1 cellular context compared by ENCODE assay signal in the genomic region with DNA sequence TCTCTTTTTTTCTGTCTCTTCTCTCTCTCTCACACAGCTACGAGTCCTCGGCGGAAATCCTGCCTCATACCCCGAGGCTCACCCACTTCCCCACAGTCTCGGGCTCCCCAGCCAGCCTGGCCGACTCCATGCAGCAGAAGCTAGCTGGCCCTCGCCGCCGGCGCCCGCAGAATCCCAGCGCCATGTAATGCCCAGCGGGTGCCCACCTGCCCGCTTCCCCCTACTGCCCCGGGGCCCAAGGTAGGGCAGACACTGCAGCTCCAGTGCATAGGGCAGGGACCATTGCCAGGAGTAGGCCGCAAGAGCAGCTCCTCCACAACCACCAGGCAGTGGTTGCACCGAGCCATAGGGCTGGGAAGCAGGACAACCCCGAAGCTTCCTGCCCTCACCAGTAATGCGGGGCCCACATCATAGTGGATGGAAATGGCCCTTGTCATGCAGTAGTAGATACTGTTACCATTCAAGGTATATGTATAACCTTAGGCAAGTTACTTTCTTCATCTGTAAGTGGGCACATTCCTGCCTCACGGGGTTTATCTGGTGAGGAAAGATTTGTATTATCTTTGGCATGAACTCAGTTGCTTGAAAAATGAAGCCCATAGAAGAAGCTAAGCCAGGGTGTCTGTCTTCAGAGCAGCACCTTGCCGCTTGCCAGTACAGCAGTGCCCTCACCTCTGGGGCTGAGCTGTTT.
TF ChIP-seq lines count a peak whose summit lies in the region.

No MANE protein-coding gene starts in this region.

TF ChIP-seq in HepG2, 621 proteins besides CTCF, POLR2A, EP300 and RAD21:
- TF ChIP-seq RBFOX2 (IDR thresholded peaks at IDR 0.05; ENCODE audit: low read depth, low read length) (peak; percentile 41; the same call in 1 of the 2 replicates), ZNF225 (CRISPR knock-in tag; IDR thresholded peaks at IDR 0.05) (peak; percentile 43; the same call in 1 of the 2 replicates), FOXJ3 (CRISPR knock-in tag; IDR thresholded peaks at IDR 0.05; ENCODE audit: borderline replicate concordance) (no peak), ZNF446 (CRISPR knock-in tag; IDR thresholded peaks at IDR 0.05) (no peak), POLR2AphosphoS5 (IDR thresholded peaks at IDR 0.05; ENCODE audit: low read depth, low read length) (peak; percentile 17; the same call in 1 of the 2 replicates), GABPB1 (CRISPR knock-in tag; IDR thresholded peaks at IDR 0.05) (peak; percentile 32; the same call in 1 of the 2 replicates), POLR2AphosphoS2 (IDR thresholded peaks at IDR 0.05; ENCODE audit: low read depth, low read length) (peak; percentile 73; the same call in 1 of the 2 replicates), SRSF1 (optimal IDR thresholded peaks at IDR 0.05; ENCODE audit: low read depth, low read length) (no peak), HNRNPLL (IDR thresholded peaks at IDR 0.05; ENCODE audit: low read depth, low read length, poor library complexity, severe bottlenecking) (no peak), MED8 (CRISPR knock-in tag; IDR thresholded peaks at IDR 0.05; ENCODE audit: insufficient replicate concordance) (no peak), AGO2 (optimal IDR thresholded peaks at IDR 0.05; ENCODE audit: low read depth, low read length) (peak; percentile 94), MTA1 (CRISPR knock-in tag; IDR thresholded peaks at IDR 0.05; ENCODE audit: borderline replicate concordance) (no peak; the same call in 1 of the 2 replicates), ARNT (IDR thresholded peaks at IDR 0.05) (no peak), ZSCAN20 (CRISPR knock-in tag; IDR thresholded peaks at IDR 0.05; ENCODE audit: borderline replicate concordance) (no peak), ZNF75D (CRISPR knock-in tag; IDR thresholded peaks at IDR 0.05; ENCODE audit: borderline replicate concordance) (0 out of 2 replicates have a peak, but pooled peaks have one; percentile 54), ZSCAN12 (CRISPR knock-in tag; IDR thresholded peaks at IDR 0.05) (no peak), RAD51 (IDR thresholded peaks at IDR 0.05; ENCODE audit: borderline replicate concordance) (no peak), FOXO1 (CRISPR knock-in tag; IDR thresholded peaks at IDR 0.05) (no peak), JDP2 (CRISPR knock-in tag; IDR thresholded peaks at IDR 0.05; ENCODE audit: borderline replicate concordance) (no peak), ZNF674 (CRISPR knock-in tag; IDR thresholded peaks at IDR 0.05; ENCODE audit: low read depth) (no peak), ZNF768 (CRISPR knock-in tag; IDR thresholded peaks at IDR 0.05) (peak; percentile 32; the same call in 1 of the 2 replicates), LCORL (IDR thresholded peaks at IDR 0.05) (no peak), LCORL (CRISPR knock-in tag; IDR thresholded peaks at IDR 0.05) (no peak), TBX2 (CRISPR knock-in tag; IDR thresholded peaks at IDR 0.05; ENCODE audit: borderline replicate concordance) (no peak), DPF2 (CRISPR knock-in tag; IDR thresholded peaks at IDR 0.05; ENCODE audit: borderline replicate concordance, low read depth) (no peak), HNRNPL (IDR thresholded peaks at IDR 0.05; ENCODE audit: low read depth, low read length) (peak; percentile 79; the same call in 1 of the 2 replicates)
- TF ChIP-seq, protein P1, sequence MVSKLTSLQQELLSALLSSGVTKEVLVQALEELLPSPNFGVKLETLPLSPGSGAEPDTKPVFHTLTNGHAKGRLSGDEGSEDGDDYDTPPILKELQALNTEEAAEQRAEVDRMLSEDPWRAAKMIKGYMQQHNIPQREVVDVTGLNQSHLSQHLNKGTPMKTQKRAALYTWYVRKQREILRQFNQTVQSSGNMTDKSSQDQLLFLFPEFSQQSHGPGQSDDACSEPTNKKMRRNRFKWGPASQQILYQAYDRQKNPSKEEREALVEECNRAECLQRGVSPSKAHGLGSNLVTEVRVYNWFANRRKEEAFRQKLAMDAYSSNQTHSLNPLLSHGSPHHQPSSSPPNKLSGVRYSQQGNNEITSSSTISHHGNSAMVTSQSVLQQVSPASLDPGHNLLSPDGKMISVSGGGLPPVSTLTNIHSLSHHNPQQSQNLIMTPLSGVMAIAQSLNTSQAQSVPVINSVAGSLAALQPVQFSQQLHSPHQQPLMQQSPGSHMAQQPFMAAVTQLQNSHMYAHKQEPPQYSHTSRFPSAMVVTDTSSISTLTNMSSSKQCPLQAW (CRISPR knock-in tag; IDR thresholded peaks at IDR 0.05), result no peak
- TF ChIP-seq, protein P2, sequence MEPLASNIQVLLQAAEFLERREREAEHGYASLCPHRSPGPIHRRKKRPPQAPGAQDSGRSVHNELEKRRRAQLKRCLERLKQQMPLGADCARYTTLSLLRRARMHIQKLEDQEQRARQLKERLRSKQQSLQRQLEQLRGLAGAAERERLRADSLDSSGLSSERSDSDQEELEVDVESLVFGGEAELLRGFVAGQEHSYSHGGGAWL (CRISPR knock-in tag; IDR thresholded peaks at IDR 0.05), result 0 out of 2 replicates have a peak, but pooled peaks have one; percentile 33
- TF ChIP-seq, protein P3, sequence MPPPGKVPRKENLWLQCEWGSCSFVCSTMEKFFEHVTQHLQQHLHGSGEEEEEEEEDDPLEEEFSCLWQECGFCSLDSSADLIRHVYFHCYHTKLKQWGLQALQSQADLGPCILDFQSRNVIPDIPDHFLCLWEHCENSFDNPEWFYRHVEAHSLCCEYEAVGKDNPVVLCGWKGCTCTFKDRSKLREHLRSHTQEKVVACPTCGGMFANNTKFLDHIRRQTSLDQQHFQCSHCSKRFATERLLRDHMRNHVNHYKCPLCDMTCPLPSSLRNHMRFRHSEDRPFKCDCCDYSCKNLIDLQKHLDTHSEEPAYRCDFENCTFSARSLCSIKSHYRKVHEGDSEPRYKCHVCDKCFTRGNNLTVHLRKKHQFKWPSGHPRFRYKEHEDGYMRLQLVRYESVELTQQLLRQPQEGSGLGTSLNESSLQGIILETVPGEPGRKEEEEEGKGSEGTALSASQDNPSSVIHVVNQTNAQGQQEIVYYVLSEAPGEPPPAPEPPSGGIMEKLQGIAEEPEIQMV (CRISPR knock-in tag; IDR thresholded peaks at IDR 0.05; ENCODE audit: low read depth), result 0 out of 2 replicates have a peak, but pooled peaks have one; percentile 5
- TF ChIP-seq, protein P4, sequence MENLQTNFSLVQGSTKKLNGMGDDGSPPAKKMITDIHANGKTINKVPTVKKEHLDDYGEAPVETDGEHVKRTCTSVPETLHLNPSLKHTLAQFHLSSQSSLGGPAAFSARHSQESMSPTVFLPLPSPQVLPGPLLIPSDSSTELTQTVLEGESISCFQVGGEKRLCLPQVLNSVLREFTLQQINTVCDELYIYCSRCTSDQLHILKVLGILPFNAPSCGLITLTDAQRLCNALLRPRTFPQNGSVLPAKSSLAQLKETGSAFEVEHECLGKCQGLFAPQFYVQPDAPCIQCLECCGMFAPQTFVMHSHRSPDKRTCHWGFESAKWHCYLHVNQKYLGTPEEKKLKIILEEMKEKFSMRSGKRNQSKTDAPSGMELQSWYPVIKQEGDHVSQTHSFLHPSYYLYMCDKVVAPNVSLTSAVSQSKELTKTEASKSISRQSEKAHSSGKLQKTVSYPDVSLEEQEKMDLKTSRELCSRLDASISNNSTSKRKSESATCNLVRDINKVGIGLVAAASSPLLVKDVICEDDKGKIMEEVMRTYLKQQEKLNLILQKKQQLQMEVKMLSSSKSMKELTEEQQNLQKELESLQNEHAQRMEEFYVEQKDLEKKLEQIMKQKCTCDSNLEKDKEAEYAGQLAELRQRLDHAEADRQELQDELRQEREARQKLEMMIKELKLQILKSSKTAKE (CRISPR knock-in tag; IDR thresholded peaks at IDR 0.05; ENCODE audit: borderline replicate concordance), result 0 out of 2 replicates have a peak, but pooled peaks have one; percentile 14
- TF ChIP-seq, protein P5, sequence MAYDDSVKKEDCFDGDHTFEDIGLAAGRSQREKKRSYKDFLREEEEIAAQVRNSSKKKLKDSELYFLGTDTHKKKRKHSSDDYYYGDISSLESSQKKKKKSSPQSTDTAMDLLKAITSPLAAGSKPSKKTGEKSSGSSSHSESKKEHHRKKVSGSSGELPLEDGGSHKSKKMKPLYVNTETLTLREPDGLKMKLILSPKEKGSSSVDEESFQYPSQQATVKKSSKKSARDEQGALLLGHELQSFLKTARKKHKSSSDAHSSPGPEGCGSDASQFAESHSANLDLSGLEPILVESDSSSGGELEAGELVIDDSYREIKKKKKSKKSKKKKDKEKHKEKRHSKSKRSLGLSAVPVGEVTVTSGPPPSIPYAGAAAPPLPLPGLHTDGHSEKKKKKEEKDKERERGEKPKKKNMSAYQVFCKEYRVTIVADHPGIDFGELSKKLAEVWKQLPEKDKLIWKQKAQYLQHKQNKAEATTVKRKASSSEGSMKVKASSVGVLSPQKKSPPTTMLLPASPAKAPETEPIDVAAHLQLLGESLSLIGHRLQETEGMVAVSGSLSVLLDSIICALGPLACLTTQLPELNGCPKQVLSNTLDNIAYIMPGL (CRISPR knock-in tag; IDR thresholded peaks at IDR 0.05; ENCODE audit: borderline replicate concordance in 1 of 2, low read depth in 1 of 2), result no peak
